21 cellular contexts compared by ENCODE assay signal in genomic region chr9:68749135-68749534, GRCh38. TPM values are rescaled to one million over a fixed set of nuclear protein-coding genes. Genes with fewer than 3 reads are reported as not detected.
DNase-seq lines count a peak whose midpoint lies in the region; ATAC-seq, FAIRE-seq and TF ChIP-seq lines count a peak whose summit lies in the region.
"Had no signal": no experiment of that assay in that cellular context is flagged by ENCODE, and none has a peak within 500 bp of the region (broad histone marks: within the 10 kb centered on the region; RNA-seq: fewer than 3 reads in every experiment).

No MANE protein-coding gene starts in this region.

- no peak overlapping the region for H3K4me3 ChIP-seq in Caco-2 (ENCODE audit: low read depth, low read length)
- H3K4me3 ChIP-seq in K562, result no peak overlapping the region
- no peak overlapping the region for H3K4me3 ChIP-seq in lung
- no peak overlapping the region for H3K4me3 ChIP-seq in thyroid gland (replicated peaks in 1 of 3)
- H3K4me3 ChIP-seq: SJSA1 had no signal

- H3K4me3 Mint-ChIP-seq in Caco-2 (ENCODE audit: unreplicated experiment), result no peak overlapping the region
- H3K4me3 Mint-ChIP-seq in stimulated activated memory B cell treated with anti-CD40 and anti-IgM and Interleukin-4, amounts not matched to agents 10 μg/mL and 1 μg/mL and 100 μg/mL, for 72 hours, result no peak overlapping the region
- H3K4me3 Mint-ChIP-seq: CD14-positive monocyte had no signal

- no peak for ATAC-seq in K562
- peak; percentile 28 for ATAC-seq in lung (ENCODE audit: insufficient read depth, low FRiP score)
- ATAC-seq in stimulated activated memory B cell treated with anti-CD40 and anti-IgM and Interleukin-4, amounts not matched to agents 10 μg/mL and 1 μg/mL and 100 μg/mL, for 72 hours, result no peak

- peaks cover 7% of the 10 kb centered on the region for H3K4me1 Mint-ChIP-seq in Caco-2 (ENCODE audit: low read depth, unreplicated experiment)
- peaks cover 47% of the 10 kb centered on the region for H3K4me1 Mint-ChIP-seq in stimulated activated memory B cell treated with anti-CD40 and anti-IgM and Interleukin-4, amounts not matched to agents 10 μg/mL and 1 μg/mL and 100 μg/mL, for 72 hours

- peaks cover 50% of the 10 kb centered on the region for H3K79me2 ChIP-seq in K562 (ENCODE audit: control insufficient read depth, insufficient read depth, low read length)

- BruUV-seq in Caco-2 (replicated peaks; lab: Mats Ljungman, UMichigan), result no TSS peak
- no TSS peak for BruUV-seq in K562 (replicated peaks; lab: Mats Ljungman, UMichigan)

- CTCF ChIA-PET in Caco-2 (lab: Charles Lee), result interaction anchor here (1.0 kb wide), 1 partner anchor 31 kb away, joined by 3 read pairs; a partner anchor contains a TSS
- CTCF ChIA-PET in K562 (lab: Yijun Ruan, JAX; ENCODE audit: low intra/inter-chr PET ratio), result no interaction called here

- no peaks in the 10 kb centered on the region for H3K9me3 Mint-ChIP-seq in Caco-2 (ENCODE audit: unreplicated experiment)
- no peaks in the 10 kb centered on the region for H3K9me3 Mint-ChIP-seq in stimulated activated memory B cell treated with anti-CD40 and anti-IgM and Interleukin-4, amounts not matched to agents 10 μg/mL and 1 μg/mL and 100 μg/mL, for 72 hours

- no peak for TF ChIP-seq EP300 in K562 (IDR thresholded peaks at IDR 0.05; ENCODE audit: low read length)

- in situ Hi-C loops in K562 (cut with MboI), result no loop called here

- no peaks in the 10 kb centered on the region for H3K9me3 ChIP-seq in Caco-2
- no peaks in the 10 kb centered on the region for H3K9me3 ChIP-seq in K562 (replicated peaks; ENCODE audit: control insufficient read depth, insufficient read depth, low read depth, low read length)
- no peaks in the 10 kb centered on the region for H3K9me3 ChIP-seq in lung (ENCODE audit: control insufficient read depth in 2 of 2, insufficient read depth in 1 of 2, low read length in 1 of 2)
- no peaks in the 10 kb centered on the region for H3K9me3 ChIP-seq in thyroid gland
- H3K9me3 ChIP-seq: SJSA1 had no signal

- no peaks in the 10 kb centered on the region for H3K9me1 ChIP-seq in K562 (ENCODE audit: control insufficient read depth, insufficient read depth, low read length)

- FAIRE-seq in K562 (lab: Jason Lieb, UNC), result no peak
- FAIRE-seq: GM18507, HTR-8/SVneo had no signal

- TF ChIP-seq CTCF in Caco-2 (IDR thresholded peaks at IDR 0.05; ENCODE audit: insufficient read depth in 1 of 2, low read depth in 1 of 2, low read length in 1 of 2, severe bottlenecking in 1 of 2, unreplicated experiment in 1 of 2) (no peak), K562 (IDR thresholded peaks at IDR 0.05 in 2 of 3, conservative IDR thresholded peaks at IDR 0.05 in 1 of 3; ENCODE audit: insufficient read depth in 2 of 3, low read depth in 1 of 3, low read length in 3 of 3) (no peak), lung (IDR thresholded peaks at IDR 0.05; ENCODE audit: control extremely low read depth, extremely low read depth) (no peak), thyroid gland (IDR thresholded peaks at IDR 0.05) (no peak)

- H3K36me3 Mint-ChIP-seq in Caco-2 (ENCODE audit: insufficient read depth, unreplicated experiment), result peaks cover 5% of the 10 kb centered on the region
- peaks cover 39% of the 10 kb centered on the region for H3K36me3 Mint-ChIP-seq in stimulated activated memory B cell treated with anti-CD40 and anti-IgM and Interleukin-4, amounts not matched to agents 10 μg/mL and 1 μg/mL and 100 μg/mL, for 72 hours

- H4K20me1 ChIP-seq in K562 (replicated peaks; ENCODE audit: control insufficient read depth, insufficient read depth, low read length), result no peaks in the 10 kb centered on the region

- POLR2A ChIA-PET in Caco-2 (lab: Charles Lee), result no interaction called here
- POLR2A ChIA-PET in K562 (lab: Yijun Ruan, JAX), result no interaction called here

- H3K4me2 ChIP-seq in K562 (ENCODE audit: insufficient read depth, low read length), result no peak overlapping the region

- H3K4me1 ChIP-seq in Caco-2 (peaks cover 9% of the 10 kb centered on the region; the same call in 1 of the 2 replicates), K562 (replicated peaks in 1 of 2; ENCODE audit: control insufficient read depth in 2 of 2, insufficient read depth in 2 of 2, low read length in 2 of 2) (peaks cover 6 to 52% of the 10 kb centered on the region in 2 experiments), lung (ENCODE audit: control insufficient read depth in 2 of 2, insufficient read depth in 2 of 2, low read length in 2 of 2) (peaks cover 7 to 10% of the 10 kb centered on the region in 2 donors), thyroid gland (no peaks in the 10 kb centered on the region)
- H3K4me1 ChIP-seq: SJSA1 had no signal

- H3K36me3 ChIP-seq in Caco-2 (ENCODE audit: control insufficient read depth, insufficient read depth, low read length) (no peaks in the 10 kb centered on the region), K562 (ENCODE audit: control insufficient read depth, insufficient read depth, low read length) (no peaks in the 10 kb centered on the region), lung (ENCODE audit: control insufficient read depth in 2 of 2, insufficient read depth in 2 of 2, low read length in 2 of 2) (no peaks in the 10 kb centered on the region), thyroid gland (no peaks in the 10 kb centered on the region)
- H3K36me3 ChIP-seq: SJSA1 had no signal

- no peak for TF ChIP-seq POLR2A in K562 (conservative IDR thresholded peaks at IDR 0.05)
- no peak for TF ChIP-seq POLR2A in thyroid gland (IDR thresholded peaks at IDR 0.05)

- TF ChIP-seq RAD21 in K562 (CRISPR knock-in tag; conservative IDR thresholded peaks at IDR 0.05 in 1 of 2, IDR thresholded peaks at IDR 0.05 in 1 of 2), result no peak

- no peak overlapping the region for H2AFZ ChIP-seq in K562 (ENCODE audit: low read depth, low read length)

- peak overlapping the region; percentile 88 for H3K27ac Mint-ChIP-seq in Caco-2 (ENCODE audit: unreplicated experiment)
- H3K27ac Mint-ChIP-seq in stimulated activated memory B cell treated with anti-CD40 and anti-IgM and Interleukin-4, amounts not matched to agents 10 μg/mL and 1 μg/mL and 100 μg/mL, for 72 hours, result peak overlapping the region; percentile 37

- no peak overlapping the region; a peak in 1 of 4 replicates for H3K9ac ChIP-seq in K562 (ENCODE audit: insufficient read depth in 1 of 2, low read depth in 2 of 2, low read length in 2 of 2)

- H3K27me3 ChIP-seq in Caco-2 (replicated peaks; ENCODE audit: control insufficient read depth, insufficient read depth, low read length), result no peaks in the 10 kb centered on the region
- no peaks in the 10 kb centered on the region for H3K27me3 ChIP-seq in K562 (ENCODE audit: control insufficient read depth in 2 of 2, insufficient read depth in 2 of 2, low read length in 2 of 2)
- H3K27me3 ChIP-seq in lung (ENCODE audit: control insufficient read depth, insufficient read depth), result no peaks in the 10 kb centered on the region
- H3K27me3 ChIP-seq in thyroid gland, result no peaks in the 10 kb centered on the region
- H3K27me3 ChIP-seq: SJSA1 had no signal

- H3K27me3 Mint-ChIP-seq in Caco-2 (ENCODE audit: insufficient read depth, unreplicated experiment), result no peaks in the 10 kb centered on the region
- H3K27me3 Mint-ChIP-seq in stimulated activated memory B cell treated with anti-CD40 and anti-IgM and Interleukin-4, amounts not matched to agents 10 μg/mL and 1 μg/mL and 100 μg/mL, for 72 hours, result no peaks in the 10 kb centered on the region

- intact Hi-C loops in Caco-2 (cut with micrococcal nuclease; ENCODE audit: unreplicated experiment), result loop anchor here (1.0 kb wide), 1 partner anchor 30 kb away; no protein-coding TSS in a partner anchor
- intact Hi-C loops in K562 (cut with micrococcal nuclease), result no loop called here
- intact Hi-C loops in thyroid gland (cut with DNase I), result loop anchor here (10.0 kb wide), 1 partner anchor 46 kb away; no protein-coding TSS in a partner anchor

- WGBS in K562 (ENCODE audit: insufficient coverage, low coverage, missing lambda C conversion rate), result 73% methylated on average over 3 of the region's 3 CpGs
- 62% methylated on average over 3 of the region's 3 CpGs for WGBS in lung, 2 donors
- 57 to 66% methylated on average over 3 of the region's 3 CpGs for WGBS in thyroid gland, 2 donors

- H3K27ac ChIP-seq in K562 (ENCODE audit: extremely low read depth, low read depth, low read length), result peak overlapping the region; percentile 52; the same call in 2 of the 3 replicates
- H3K27ac ChIP-seq in lung (ENCODE audit: low read depth in 1 of 2, low read length in 1 of 2), result peak overlapping the region; percentile 12 to 89
- H3K27ac ChIP-seq in thyroid gland, result no peak overlapping the region
- H3K27ac ChIP-seq: SJSA1 had no signal

- DNase-seq in Caco-2 (no peak), K562 (ENCODE audit: extremely low read depth in 1 of 4, low spot score in 3 of 4) (no peak), lung (ENCODE audit: low spot score) (no peak), foreskin melanocyte (no peak), thyroid gland (no peak), NCI-H748 treated with DMSO at 0.1 percent for 48 hours (lab: John Stamatoyannopoulos, UW) (no peak)
- DNase-seq: DMS153, DND-41, KG1, MM.1S, NCI-H2081, NCI-H2227 treated with DMSO at 0.1 percent for 48 hours, Right ventricle myocardium superior, RPMI8226 had no signal

TF ChIP-seq in K562, 482 proteins besides CTCF, POLR2A, EP300 and RAD21 (continues in another document):
- TF ChIP-seq ZBTB8A (IDR thresholded peaks at IDR 0.05; ENCODE audit: partially characterized antibody) (no peak), THRAP3 (IDR thresholded peaks at IDR 0.05; ENCODE audit: borderline replicate concordance) (no peak), STAT5B (CRISPR knock-in tag; IDR thresholded peaks at IDR 0.05) (no peak)

RNA-seq across cellular contexts. Expression of gene PIP5K1B, which starts 44.1 kb away (rescaled TPM):
- total RNA-seq in Caco-2 (2022) (10.3 and 12.9 TPM in 2 replicates), K562 (2014; rRNA removed) (3.8 and 3.9 TPM in 2 replicates), K562 (2014; rRNA removed; fragmentation: Illumina TruSeq; extraction: Trizol) (7.4 and 8.8 TPM in 2 replicates), K562 (2015; rRNA removed; fragmentation: Illumina TruSeq; extraction: Trizol) (7.4 and 7.5 TPM in 2 replicates), K562 (2021) (9.6 and 10.4 TPM in 2 replicates), lung (10 to 100 TPM; 20.4 to 28.2 TPM), thyroid gland (1 to 10 TPM in 2 of 4 donors, under 1 TPM in 2; 0.63 to 1.6 (median 0.98) TPM)
- 11.7 and 37.8 TPM in 2 replicates for total RNA-seq in K562 (2011; cell fraction: chromatin; rRNA removed; ENCODE audit: low replicate concordance)
- 11.6 and 11.7 TPM in 2 replicates for total RNA-seq in K562 (2011; cell fraction: nucleolus; rRNA removed)
- 19.9 and 36.8 TPM in 2 replicates for total RNA-seq in K562 (2011; cell fraction: nucleoplasm; rRNA removed)
- polyA plus RNA-seq in K562 (2011; rRNA removed) (6.5 and 7.8 TPM in 2 replicates), K562 (2014; fragmentation: Illumina TruSeq; extraction: Trizol) (10.6 and 12.9 TPM in 2 replicates), K562 (2014; fragmentation: Nextera tagmentation; extraction: Ambion mirVana) (1 to 10 TPM; 3.1 to 6.3 TPM), K562 (2014; rRNA removed) (4.9 and 5.0 TPM in 2 replicates), lung (10 to 100 TPM in 1 of 2 donors, 1 to 10 TPM in 1; 6.6 to 10.8 TPM)
- polyA plus RNA-seq in K562 (2011; cell fraction: cytosol; rRNA removed), result 2.5 and 4.5 TPM in 2 replicates
- 5.7 and 7.2 TPM in 2 replicates for polyA plus RNA-seq in K562 (2011; cell fraction: nucleus; rRNA removed)
- polyA plus RNA-seq in K562 (2012), result 9.2 and 13.5 TPM in 2 replicates
- 12.3 and 14.2 TPM in 2 replicates for polyA minus RNA-seq in K562 (2011; rRNA and poly(A)+ RNA removed)
- 4.3 and 6.3 TPM in 2 replicates for polyA minus RNA-seq in K562 (2011; cell fraction: cytosol; rRNA and poly(A)+ RNA removed)
- 12.3 and 27.8 TPM in 2 replicates for polyA minus RNA-seq in K562 (2011; cell fraction: nucleus; rRNA and poly(A)+ RNA removed)
- total RNA-seq: A673, H4, SJSA1 had no signal

Comparison
In these comparisons a context has a peak if more than half of its experiments do, and no peak if none do; other contexts are left out.
1. H3K27ac ChIP-seq: peak in K562 (single experiment) and lung (2 of 2); none in thyroid gland (0 of 3).